8 cellular contexts compared by ENCODE assay signal in the genomic region with DNA sequence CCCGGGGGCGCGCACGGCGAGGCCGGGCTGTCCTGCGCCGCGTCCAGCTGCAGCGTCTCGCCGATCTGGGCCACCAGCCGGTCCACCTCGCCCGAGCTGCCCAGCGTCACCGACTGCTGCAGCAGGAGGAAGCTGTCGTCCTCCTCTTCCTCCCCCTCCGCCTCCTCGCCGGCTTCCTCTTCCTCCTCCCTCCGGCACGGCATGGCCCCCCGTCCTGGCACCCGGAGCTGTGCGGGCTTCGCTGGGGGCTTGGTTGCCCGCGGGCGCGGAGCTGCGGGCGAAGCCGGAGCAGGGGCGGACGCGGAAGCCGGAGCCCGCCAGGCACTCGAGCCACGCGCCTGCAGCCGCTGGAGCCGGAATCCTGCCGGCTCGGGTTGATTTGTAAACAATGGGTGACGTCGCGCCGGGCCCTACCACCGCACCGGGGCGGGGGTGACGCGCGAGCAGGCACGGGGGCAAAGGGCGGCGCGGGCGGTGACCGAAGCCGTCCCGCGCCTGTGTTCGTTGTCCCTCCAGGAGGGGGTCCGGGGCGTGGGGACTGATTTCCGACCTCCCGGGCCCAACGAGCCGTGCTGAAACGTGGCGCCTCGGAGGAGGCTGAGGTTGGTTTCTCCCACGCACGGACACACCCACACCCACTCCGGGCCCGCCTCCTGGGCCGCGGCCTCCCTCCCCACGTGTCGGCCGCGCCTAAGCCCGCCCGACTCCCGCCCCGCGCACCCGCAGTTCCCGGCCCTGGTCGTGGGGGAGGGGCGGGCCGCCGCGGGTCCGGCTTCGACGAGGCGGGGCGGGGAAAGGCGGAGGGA. TPM values are rescaled to one million over a fixed set of nuclear protein-coding genes. Genes with fewer than 3 reads are reported as not detected.
DNase-seq lines count a peak whose midpoint lies in the region; ATAC-seq and TF ChIP-seq lines count a peak whose summit lies in the region.

A gene with protein sequence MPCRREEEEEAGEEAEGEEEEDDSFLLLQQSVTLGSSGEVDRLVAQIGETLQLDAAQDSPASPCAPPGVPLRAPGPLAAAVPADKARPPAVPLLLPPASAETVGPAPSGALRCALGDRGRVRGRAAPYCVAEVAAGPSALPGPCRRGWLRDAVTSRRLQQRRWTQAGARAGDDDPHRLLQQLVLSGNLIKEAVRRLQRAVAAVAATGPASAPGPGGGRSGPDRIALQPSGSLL (minus strand): TSS at position 360 of the 806 bp plus-strand sequence. CDS start 157 bp downstream, at position 203.

- H2AFZ ChIP-seq in OCI-LY7 (ENCODE audit: low read length) = peak within 1 kb of the TSS; percentile 97

- H3K27ac ChIP-seq in OCI-LY7 (ENCODE audit: low read depth, low read length, poor library complexity, severe bottlenecking) (peak within 1 kb of the TSS; percentile 54), epithelial cell of prostate (peak within 1 kb of the TSS; percentile 72)

- BruUV-seq in OCI-LY7 (replicated peaks; lab: Mats Ljungman, UMichigan) = no TSS peak

- in situ Hi-C loops in Caki2 (cut with HindIII; ENCODE audit: low pct_unique_long_range_greater_than_20kb, low sequenced_read_pairs) = no loop called here

- no peaks in the 10 kb centered on the region for H3K9me2 ChIP-seq in OCI-LY7 (ENCODE audit: insufficient read depth, low read length)

- peak; percentile 81 for ATAC-seq in GM21360 (IDR thresholded peaks at IDR 0.05; ENCODE audit: unreplicated experiment)

- CTCF ChIA-PET in OCI-LY7 (lab: Charles Lee; ENCODE audit: unreplicated experiment) = no interaction called here

- no peaks in the 10 kb centered on the region for H3K36me3 ChIP-seq in OCI-LY7 (ENCODE audit: insufficient read depth, low read length)

- POLR2A ChIA-PET in OCI-LY7 (lab: Charles Lee) = no interaction called here

- H3K4me3 ChIP-seq in OCI-LY7 (ENCODE audit: low read depth, low read length, poor library complexity, severe bottlenecking) = peak within 1 kb of the TSS; percentile 76

- DNase-seq in Caki2 (ENCODE audit: low read depth) (peak; percentile 86), HT-29 (ENCODE audit: low spot score) (peak; percentile 87), OCI-LY7 (ENCODE audit: low spot score) (peak; percentile 93), activated T-cell treated with anti-CD3 and anti-CD28 coated beads for 48 hours (ENCODE audit: low read depth) (peak; percentile 82), epithelial cell of prostate (ENCODE audit: low read depth, low spot score) (peak; percentile 55), mucosa of gallbladder (ENCODE audit: low spot score) (peak; percentile 91)
- peak; percentile 71 to 75 for DNase-seq in stimulated activated CD8-positive, alpha-beta memory T cell treated with anti-CD3 and anti-CD28 coated beads, Interleukin-4, amount 100 ng/mL, for 1 hour (ENCODE audit: low read depth in 2 of 2, low spot score in 1 of 2)

- no peaks in the 10 kb centered on the region; the same call in 1 of the 2 replicates for H3K79me2 ChIP-seq in OCI-LY7 (ENCODE audit: insufficient read depth, low read depth, low read length)

- H4K20me1 ChIP-seq in OCI-LY7 (ENCODE audit: insufficient read depth, low read length) = no peaks in the 10 kb centered on the region

- H3K9me3 ChIP-seq in OCI-LY7 (ENCODE audit: low read length) = no peaks in the 10 kb centered on the region

- peaks cover 48% of the 10 kb centered on the region for H3K4me1 ChIP-seq in OCI-LY7 (ENCODE audit: insufficient read depth, low read length, poor library complexity, severe bottlenecking)

- no peak for TF ChIP-seq CTCF in OCI-LY7 (conservative IDR thresholded peaks at IDR 0.05; ENCODE audit: low read length)

- intact Hi-C loops in OCI-LY7 (cut with micrococcal nuclease; ENCODE audit: unreplicated experiment) = loop anchor here (5.0 kb wide), 1 partner anchor 68 kb away; a partner anchor contains a TSS

- H3K4me2 ChIP-seq in OCI-LY7 (ENCODE audit: low read length) = peak within 1 kb of the TSS; percentile 78

RNA-seq across cellular contexts. Expression of the gene that starts here (rescaled TPM):
- 3.2 and 9.1 TPM in 2 replicates for total RNA-seq in Caki2 (2014; rRNA removed; shearing (Covaris generic); ENCODE audit: low replicate concordance)
- total RNA-seq in HT-29 (2014; rRNA removed; shearing (Covaris generic)) = 29.1 and 30.3 TPM in 2 replicates
- total RNA-seq in OCI-LY7 (2014; rRNA removed; shearing (Covaris generic)) = 9.3 and 12.3 TPM in 2 replicates
- total RNA-seq in OCI-LY7 (2022) (18.3 and 18.4 TPM in 2 replicates), mucosa of gallbladder (18.6 TPM)

Comparison
In these comparisons a context has a peak if more than half of its experiments do, and no peak if none do; other contexts are left out.
1. Peak in every context shown above with its lines: DNase-seq, ATAC-seq, H3K4me3 ChIP-seq and H3K27ac ChIP-seq.